ENCODE assay signal across 25 cellular contexts in the genomic region with DNA sequence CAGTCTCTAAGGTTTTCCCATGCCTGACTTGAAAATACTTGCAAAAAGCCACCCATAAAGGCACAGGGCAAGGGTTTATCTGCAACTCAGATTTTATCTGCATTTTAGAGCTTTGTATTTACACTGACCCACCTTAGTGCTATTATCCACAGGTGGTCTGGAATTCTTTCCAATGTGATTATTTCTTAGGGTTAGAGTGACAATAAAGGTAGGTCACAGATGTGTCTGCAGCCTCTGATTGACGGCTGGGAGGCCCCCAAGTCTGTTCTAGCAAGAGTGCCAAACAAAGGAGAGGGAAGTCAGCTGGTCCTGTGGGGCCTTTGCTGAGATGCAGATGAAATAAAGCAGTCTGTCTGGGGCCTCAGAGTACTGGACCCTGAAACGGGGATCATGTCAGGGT.
"Had no signal": no experiment of that assay in that cellular context is flagged by ENCODE, and none has a peak within 500 bp of the region (broad histone marks: within the 10 kb centered on the region; RNA-seq: fewer than 3 reads in every experiment).

No MANE protein-coding gene starts in this region.

- H3K27me3 Mint-ChIP-seq: activated naive CD4-positive, alpha-beta T cell treated with anti-CD3 and anti-CD28 coated beads, Interleukin-2, amount 10 ng/mL, durations not matched to agents 7 days and 5 days; activated naive CD8-positive, alpha-beta T cell treated with anti-CD3 and anti-CD28 coated beads, Interleukin-2, amount 50 U/mL, for 24 hours; central memory CD8-positive, alpha-beta T cell; naive B cell; stimulated activated naive B cell treated with anti-CD40 and anti-IgM and Interleukin-4, amounts not matched to agents 10 μg/mL and 1 μg/mL and 100 μg/mL, for 72 hours; T-cell had no signal

- H3K27ac ChIP-seq: brain microvascular endothelial cell, colonic mucosa, heart left ventricle, left ventricle myocardium inferior, neutrophil, spleen had no signal

- H3K27ac Mint-ChIP-seq: activated naive CD4-positive, alpha-beta T cell treated with anti-CD3 and anti-CD28 coated beads, Interleukin-2, amount 10 ng/mL, durations not matched to agents 7 days and 5 days; activated naive CD8-positive, alpha-beta T cell treated with anti-CD3 and anti-CD28 coated beads, Interleukin-2, amount 50 U/mL, for 24 hours; naive B cell; stimulated activated naive B cell treated with anti-CD40 and anti-IgM and Interleukin-4, amounts not matched to agents 10 μg/mL and 1 μg/mL and 100 μg/mL, for 72 hours; T-cell had no signal

- H3K4me3 Mint-ChIP-seq: activated naive CD4-positive, alpha-beta T cell treated with anti-CD3 and anti-CD28 coated beads, Interleukin-2, amount 10 ng/mL, durations not matched to agents 7 days and 5 days; activated naive CD8-positive, alpha-beta T cell treated with anti-CD3 and anti-CD28 coated beads, Interleukin-2, amount 50 U/mL, for 24 hours; activated T-cell treated with anti-CD3 and anti-CD28 coated beads, Interleukin-2, amount 50 U/mL, for 4 hours; central memory CD8-positive, alpha-beta T cell; naive B cell; stimulated activated naive B cell treated with anti-CD40 and anti-IgM and Interleukin-4, amounts not matched to agents 10 μg/mL and 1 μg/mL and 100 μg/mL, for 72 hours; T-cell had no signal

- H3K4me1 ChIP-seq: colonic mucosa, heart left ventricle, left ventricle myocardium inferior, spleen had no signal

- H3K9me3 Mint-ChIP-seq: activated naive CD4-positive, alpha-beta T cell treated with anti-CD3 and anti-CD28 coated beads, Interleukin-2, amount 10 ng/mL, durations not matched to agents 7 days and 5 days; activated naive CD8-positive, alpha-beta T cell treated with anti-CD3 and anti-CD28 coated beads, Interleukin-2, amount 50 U/mL, for 24 hours; activated T-cell treated with anti-CD3 and anti-CD28 coated beads, Interleukin-2, amount 50 U/mL, for 4 hours; central memory CD8-positive, alpha-beta T cell; immature natural killer cell; naive B cell; stimulated activated naive B cell treated with anti-CD40 and anti-IgM and Interleukin-4, amounts not matched to agents 10 μg/mL and 1 μg/mL and 100 μg/mL, for 72 hours; T-cell had no signal

- H3K9me3 ChIP-seq: colonic mucosa, gastrocnemius medialis, heart left ventricle, left ventricle myocardium inferior, mucosa of descending colon, neutrophil, spleen had no signal

- H3K27me3 ChIP-seq: brain microvascular endothelial cell, colonic mucosa, gastrocnemius medialis, heart left ventricle, neutrophil, spleen had no signal

- DNase-seq: activated CD4-positive, alpha-beta T cell treated with anti-CD3 and anti-CD28 coated beads, Interleukin-2, amount 50 U/mL, for 1 hour; activated CD8-positive, alpha-beta memory T cell treated with anti-CD3 and anti-CD28 coated beads, Interleukin-2, amount 50 U/mL, for 4 hours; activated effector memory CD4-positive, alpha-beta T cell treated with Interleukin-2 at 50 U/mL for 16 hours; activated naive CD4-positive, alpha-beta T cell treated with anti-CD3 and anti-CD28 coated beads, Interleukin-2, amount 10 ng/mL, durations not matched to agents 7 days and 5 days; activated naive CD8-positive, alpha-beta T cell treated with anti-CD3 and anti-CD28 coated beads, Interleukin-2, amount 50 U/mL, for 24 hours; activated T-cell treated with anti-CD3 and anti-CD28 coated beads, Interleukin-2, amount 50 U/mL, for 4 hours; anterior cingulate cortex; brain microvascular endothelial cell; colonic mucosa; erythroblast; gastrocnemius medialis; heart left ventricle; kidney glomerular epithelial cell; left ventricle myocardium inferior; mucosa of descending colon; naive B cell; spleen; stimulated activated CD4-positive, alpha-beta T cell treated with anti-CD3 and anti-CD28 coated beads, Interleukin-4, amount 100 ng/mL, for 4 hours; stimulated activated naive B cell treated with anti-CD40 and anti-IgM and Interleukin-4, amounts not matched to agents 10 μg/mL and 1 μg/mL and 100 μg/mL, for 72 hours; T-cell had no signal

- H3K36me3 ChIP-seq: colonic mucosa, neutrophil had no signal

- H3K4me3 ChIP-seq: colonic mucosa, gastrocnemius medialis, heart left ventricle, left ventricle myocardium inferior, mucosa of descending colon, spleen had no signal

- ATAC-seq: activated CD4-positive, CD25-positive, alpha-beta regulatory T cell treated with anti-CD3 and anti-CD28 coated beads, Interleukin-2, amount 50 U/mL, for 24 hours; activated naive CD8-positive, alpha-beta T cell treated with anti-CD3 and anti-CD28 coated beads, Interleukin-2, amount 50 U/mL, for 24 hours; activated T-cell treated with anti-CD3 and anti-CD28 coated beads, Interleukin-2, amount 50 U/mL, for 4 hours; heart left ventricle; sciatic nerve; stimulated activated naive B cell treated with anti-CD40 and anti-IgM and Interleukin-4, amounts not matched to agents 10 μg/mL and 1 μg/mL and 100 μg/mL, for 72 hours; T-cell had no signal

- H3K36me3 Mint-ChIP-seq: activated naive CD4-positive, alpha-beta T cell treated with anti-CD3 and anti-CD28 coated beads, Interleukin-2, amount 10 ng/mL, durations not matched to agents 7 days and 5 days; naive B cell; stimulated activated naive B cell treated with anti-CD40 and anti-IgM and Interleukin-4, amounts not matched to agents 10 μg/mL and 1 μg/mL and 100 μg/mL, for 72 hours had no signal

- H3K4me1 Mint-ChIP-seq: activated naive CD4-positive, alpha-beta T cell treated with anti-CD3 and anti-CD28 coated beads, Interleukin-2, amount 10 ng/mL, durations not matched to agents 7 days and 5 days; activated naive CD8-positive, alpha-beta T cell treated with anti-CD3 and anti-CD28 coated beads, Interleukin-2, amount 50 U/mL, for 24 hours; central memory CD8-positive, alpha-beta T cell; naive B cell; stimulated activated naive B cell treated with anti-CD40 and anti-IgM and Interleukin-4, amounts not matched to agents 10 μg/mL and 1 μg/mL and 100 μg/mL, for 72 hours; T-cell had no signal
